8 cellular contexts compared by ENCODE assay signal in genomic region chr19:7888145-7888825, GRCh38. TPM values are rescaled to one million over a fixed set of nuclear protein-coding genes. Genes with fewer than 3 reads are reported as not detected.
A peak's percentile ranks its signal among the peaks of the same experiment; 100 is the strongest.
DNase-seq lines count a peak whose midpoint lies in the region; ATAC-seq and TF ChIP-seq lines count a peak whose summit lies in the region.

Gene LRRC8E (plus strand): TSS chr19:7888510. CDS start chr19:7895604, 7,094 bp downstream.

- H3K4me1 ChIP-seq in cardiac muscle cell (ENCODE audit: low read depth): no peaks in the 10 kb centered on the region
- no peaks in the 10 kb centered on the region for H3K4me1 ChIP-seq in MM.1S (ENCODE audit: low read length)
- H3K4me1 ChIP-seq in testis: no peaks in the 10 kb centered on the region

- H4K20me1 ChIP-seq in MM.1S (ENCODE audit: insufficient read depth, low read length): no peaks in the 10 kb centered on the region

- H3K36me3 ChIP-seq in cardiac muscle cell (no peaks in the 10 kb centered on the region), MM.1S (replicated peaks; ENCODE audit: insufficient read depth, low read length) (no peaks in the 10 kb centered on the region), testis (ENCODE audit: low read depth, missing control alignments) (no peaks in the 10 kb centered on the region)

- H3K27ac ChIP-seq in cardiac muscle cell (no peak within 1 kb of the TSS), MM.1S (ENCODE audit: low read length) (no peak within 1 kb of the TSS), testis (no peak within 1 kb of the TSS)

- H3K9me2 ChIP-seq in MM.1S (replicated peaks; ENCODE audit: insufficient read depth, low read length): no peaks in the 10 kb centered on the region

- peaks cover 8% of the 10 kb centered on the region for H3K27me3 ChIP-seq in cardiac muscle cell
- H3K27me3 ChIP-seq in MM.1S (replicated peaks; ENCODE audit: insufficient read depth, low read length): peaks cover 75% of the 10 kb centered on the region
- H3K27me3 ChIP-seq in testis: no peaks in the 10 kb centered on the region

- H3F3A ChIP-seq in MM.1S (ENCODE audit: insufficient read depth, low read length): no peaks in the 10 kb centered on the region

- ATAC-seq in HG02981 (IDR thresholded peaks at IDR 0.05; ENCODE audit: unreplicated experiment): no peak

- H2AFZ ChIP-seq in MM.1S (ENCODE audit: low read length): no peak within 1 kb of the TSS

- no peak within 1 kb of the TSS for H3K9ac ChIP-seq in MM.1S (ENCODE audit: low read length)

- TF ChIP-seq CTCF in cardiac muscle cell (IDR thresholded peaks at IDR 0.05; ENCODE audit: low read depth, low read length) (no peak), MM.1S (IDR thresholded peaks at IDR 0.05; ENCODE audit: low read length) (no peak), testis (IDR thresholded peaks at IDR 0.05) (no peak)

- DNase-seq in 8988T (peak; percentile 67), HPDE6-E6E7 (ENCODE audit: extremely low spot score) (peak; percentile 87), cardiac muscle cell (ENCODE audit: low read depth in 1 of 2, low spot score in 1 of 2) (peak; percentile 76), retina (peak; percentile 26), MM.1S (no peak), testis (no peak)
- DNase-seq in activated T-cell treated with anti-CD3 and anti-CD28 coated beads, Interleukin-2, amount 50 U/mL, for 1 hour: peak; percentile 49

- peak within 1 kb of the TSS; percentile 26 for H3K4me3 ChIP-seq in cardiac muscle cell
- no peak within 1 kb of the TSS for H3K4me3 ChIP-seq in MM.1S (ENCODE audit: low read length)
- peak within 1 kb of the TSS in 1 of 2 donors; percentile 35 for H3K4me3 ChIP-seq in testis

- H3K9me3 ChIP-seq in cardiac muscle cell (ENCODE audit: low read depth) (no peaks in the 10 kb centered on the region), MM.1S (replicated peaks; ENCODE audit: insufficient read depth, low read length) (no peaks in the 10 kb centered on the region), testis (no peaks in the 10 kb centered on the region)

- 10 to 23% methylated on average over 17 to 47 of the region's 53 CpGs for WGBS in testis, 2 donors

- H3K4me2 ChIP-seq in MM.1S (ENCODE audit: low read depth, low read length): no peak within 1 kb of the TSS

- no peaks in the 10 kb centered on the region for H3K79me2 ChIP-seq in MM.1S (ENCODE audit: low read length)

- intact Hi-C loops in testis (cut with DNase I; ENCODE audit: low total_unique reads): no loop called here

- no peak for TF ChIP-seq POLR2A in testis (IDR thresholded peaks at IDR 0.05)

RNA-seq across cellular contexts. Expression of gene LRRC8E, which starts in this region (rescaled TPM):
- total RNA-seq in cardiac muscle cell: 2.4 and 3.5 TPM in 2 replicates
- polyA plus RNA-seq in cardiac muscle cell: 1.3 TPM in 1 of 2 replicates, not detected in the other
- 1 to 10 TPM in 1 of 2 donors, under 1 TPM in 1; 0.79 to 1.4 TPM for total RNA-seq in testis
- polyA plus RNA-seq in testis (ENCODE audit: insufficient read depth, low read depth, low replicate concordance): 0.92 TPM

Comparison
In these comparisons a context has a peak if more than half of its experiments do, and no peak if none do; other contexts are left out.
1. DNase-seq: peak in 8988T (single experiment), HPDE6-E6E7 (single experiment), activated T-cell treated with anti-CD3 and anti-CD28 coated beads, Interleukin-2, amount 50 U/mL, for 1 hour (single experiment), cardiac muscle cell (2 of 2) and retina (single experiment); none in MM.1S (single experiment) and testis (single experiment).